In the genomic region with DNA sequence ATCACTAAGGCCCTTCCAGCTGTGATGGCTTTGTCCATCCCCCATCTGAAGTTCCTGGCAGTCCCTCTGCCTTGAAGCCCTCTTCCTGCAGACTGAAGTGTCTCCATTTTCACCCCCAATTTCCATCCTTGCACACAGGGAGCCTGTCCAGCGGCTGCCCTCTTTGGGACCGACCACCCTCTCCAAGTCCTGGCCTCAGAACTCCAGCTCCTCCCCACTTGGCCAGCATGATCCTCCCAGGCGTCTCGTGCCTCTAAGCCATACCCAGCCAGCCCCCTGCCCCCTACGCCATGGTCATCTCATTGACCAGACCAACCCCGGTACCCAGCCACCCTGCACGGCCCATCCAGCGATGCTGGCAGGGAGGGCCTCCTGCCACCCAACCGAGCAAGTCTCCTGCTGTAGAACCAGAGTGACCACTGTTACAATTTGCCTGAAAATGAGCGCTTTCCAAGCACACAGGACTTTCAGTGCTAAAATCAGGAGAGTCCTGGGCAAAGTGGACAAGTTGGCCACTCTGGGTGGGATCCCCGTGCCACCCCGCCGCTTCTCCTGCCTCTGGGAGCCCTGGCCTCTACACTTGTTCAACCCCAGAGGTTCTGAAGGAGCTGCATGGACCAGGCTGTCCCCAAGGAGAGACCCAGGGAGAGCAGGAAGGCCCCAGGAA, we compare ENCODE assay signal across 17 cellular contexts.
DNase-seq lines count a peak whose midpoint lies in the region; ATAC-seq, FAIRE-seq and TF ChIP-seq lines count a peak whose summit lies in the region.
"Had no signal": no experiment of that assay in that cellular context is flagged by ENCODE, and none has a peak within 500 bp of the region (broad histone marks: within the 10 kb centered on the region; RNA-seq: fewer than 3 reads in every experiment).

No MANE protein-coding gene starts in this region.

- no peaks in the 10 kb centered on the region for H3K4me1 Mint-ChIP-seq in T-helper 2 cell treated with Interferon-gamma antibody and Interleukin-4, amounts not matched to agents 5 μg/mL and 100 μg/mL, for 36 hours (ENCODE audit: low read depth)
- H3K4me1 Mint-ChIP-seq in chondrocyte (ENCODE audit: low read depth) (no peaks in the 10 kb centered on the region), osteocyte (ENCODE audit: unreplicated experiment) (no peaks in the 10 kb centered on the region)

- TF ChIP-seq CTCF in chondrocyte (IDR thresholded peaks at IDR 0.05) (no peak), osteocyte (IDR thresholded peaks at IDR 0.05) (no peak)

- H3K9me3 Mint-ChIP-seq in T-helper 2 cell treated with Interferon-gamma antibody and Interleukin-4, amounts not matched to agents 5 μg/mL and 100 μg/mL, for 36 hours = no peaks in the 10 kb centered on the region
- H3K9me3 Mint-ChIP-seq in chondrocyte (ENCODE audit: low read depth) = no peaks in the 10 kb centered on the region
- H3K9me3 Mint-ChIP-seq in osteocyte (ENCODE audit: unreplicated experiment) = no peaks in the 10 kb centered on the region
- H3K9me3 Mint-ChIP-seq: naive B cell, type B pancreatic cell had no signal

- no peak for ATAC-seq in GM21526 (IDR thresholded peaks at IDR 0.05; ENCODE audit: low FRiP score, unreplicated experiment)

- no peak for FAIRE-seq in GM12891 (lab: Jason Lieb, UNC)
- FAIRE-seq: islet of Langerhans had no signal

- H3K36me3 Mint-ChIP-seq in T-helper 2 cell treated with Interferon-gamma antibody and Interleukin-4, amounts not matched to agents 5 μg/mL and 100 μg/mL, for 36 hours (ENCODE audit: low read depth) = peaks cover 29% of the 10 kb centered on the region
- H3K36me3 Mint-ChIP-seq in chondrocyte (ENCODE audit: low read depth) (peaks cover 17% of the 10 kb centered on the region), osteocyte (ENCODE audit: unreplicated experiment) (peaks cover 23% of the 10 kb centered on the region)

- peak overlapping the region; percentile 58 for H3K27ac Mint-ChIP-seq in T-helper 2 cell treated with Interferon-gamma antibody and Interleukin-4, amounts not matched to agents 5 μg/mL and 100 μg/mL, for 36 hours
- no peak overlapping the region for H3K27ac Mint-ChIP-seq in chondrocyte (ENCODE audit: unreplicated experiment)
- H3K27ac Mint-ChIP-seq in osteocyte (ENCODE audit: unreplicated experiment) = peak overlapping the region; percentile 41
- H3K27ac Mint-ChIP-seq: type B pancreatic cell had no signal

- no peak for TF ChIP-seq POLR2A in GM12891 (IDR thresholded peaks at IDR 0.05; ENCODE audit: low read depth, low read length)

- no peaks in the 10 kb centered on the region for H3K27me3 Mint-ChIP-seq in T-helper 2 cell treated with Interferon-gamma antibody and Interleukin-4, amounts not matched to agents 5 μg/mL and 100 μg/mL, for 36 hours (ENCODE audit: low read depth)
- H3K27me3 Mint-ChIP-seq in chondrocyte (ENCODE audit: low read depth) (no peaks in the 10 kb centered on the region), osteocyte (ENCODE audit: unreplicated experiment) (no peaks in the 10 kb centered on the region)
- H3K27me3 Mint-ChIP-seq: naive B cell, type B pancreatic cell had no signal

- no peak overlapping the region for H3K4me3 Mint-ChIP-seq in T-helper 2 cell treated with Interferon-gamma antibody and Interleukin-4, amounts not matched to agents 5 μg/mL and 100 μg/mL, for 36 hours
- H3K4me3 Mint-ChIP-seq in chondrocyte (ENCODE audit: unreplicated experiment) (no peak overlapping the region), osteocyte (ENCODE audit: unreplicated experiment) (no peak overlapping the region)
- H3K4me3 Mint-ChIP-seq: type B pancreatic cell had no signal

- no peak for DNase-seq in T-helper 2 cell treated with Interferon-gamma antibody and Interleukin-4, amounts not matched to agents 5 μg/mL and 100 μg/mL, for 36 hours (ENCODE audit: low spot score)
- DNase-seq in T-helper 2 cell (no peak), GM12891 (ENCODE audit: insufficient read length, low spot score) (peak; percentile 22), chondrocyte (ENCODE audit: low spot score) (peak; percentile 75), osteocyte (ENCODE audit: extremely low spot score, unreplicated experiment) (no peak), DMS153 treated with DMSO at 0.1 percent for 48 hours (lab: John Stamatoyannopoulos, UW; ENCODE audit: unreplicated experiment) (no peak), Ammon's horn (ENCODE audit: low spot score) (no peak)
- DNase-seq: 8988T; DMS53; mammary epithelial cell; naive B cell; NCI-H1417; NCI-H2227 treated with DMSO at 0.1 percent for 48 hours; stimulated activated naive CD4-positive, alpha-beta T cell had no signal

TF ChIP-seq in GM12891, 5 proteins besides CTCF, POLR2A, EP300 and RAD21:
- TF ChIP-seq POU2F2 (IDR thresholded peaks at IDR 0.05; ENCODE audit: low read depth, low read length) (no peak), PAX5 (IDR thresholded peaks at IDR 0.05; ENCODE audit: insufficient read depth, low read length, severe bottlenecking) (no peak), POLR2AphosphoS5 (IDR thresholded peaks at IDR 0.05; ENCODE audit: low read depth, low read length) (no peak; the same call in 1 of the 2 replicates), TAF1 (IDR thresholded peaks at IDR 0.05; ENCODE audit: low read depth, low read length) (no peak), SPI1 (IDR thresholded peaks at IDR 0.05; ENCODE audit: low read depth, low read length) (no peak)

Comparison
In these comparisons a context has a peak if more than half of its experiments do, and no peak if none do; other contexts are left out.
1. DNase-seq: peak in GM12891 (single experiment) and chondrocyte (single experiment); none in T-helper 2 cell treated with Interferon-gamma antibody and Interleukin-4, amounts not matched to agents 5 μg/mL and 100 μg/mL, for 36 hours (single experiment), T-helper 2 cell (0 of 5), osteocyte (single experiment), DMS153 treated with DMSO at 0.1 percent for 48 hours (single experiment) and Ammon's horn (single experiment).